ENCODE assay signal across 7 cellular contexts in genomic region chr3:44346590-44346989, GRCh38. TPM values are rescaled to one million over a fixed set of nuclear protein-coding genes. Genes with fewer than 3 reads are reported as not detected.
DNase-seq lines count a peak whose midpoint lies in the region; ATAC-seq, FAIRE-seq and TF ChIP-seq lines count a peak whose summit lies in the region.
"Not testable (repeated sequence)": the region's sequence is repeated elsewhere in the genome, so short reads cannot be mapped to it uniquely, and the experiment has no call there.

No MANE protein-coding gene starts in this region.

- not testable (repeated sequence) for H3K9me3 ChIP-seq in adrenal gland (replicated peaks in 1 of 3); HepG2 (ENCODE audit: low read length); lower lobe of right lung; neutrophil; spleen; upper lobe of left lung

- not testable (repeated sequence) for H3K27me3 ChIP-seq in adrenal gland; HepG2 (ENCODE audit: control insufficient read depth in 1 of 2, insufficient read depth in 2 of 2, low read length in 2 of 2); lower lobe of right lung (ENCODE audit: low read depth); neutrophil; spleen (replicated peaks in 1 of 7); upper lobe of left lung

- POLR2A ChIA-PET in HepG2 (lab: Yijun Ruan, JAX) = interaction anchor here (0.9 to 1.4 kb wide), 3 partner anchors 8 to 17 kb away, joined by 3 to 5 read pairs (median 5); partner anchors contain the start of gene TCAIM

- CTCF ChIA-PET in HepG2 (lab: Yijun Ruan, JAX; ENCODE audit: low intra/inter-chr PET ratio, low total read pairs) = not testable (repeated sequence)

- H4K20me1 ChIP-seq in HepG2 (ENCODE audit: insufficient read depth, low read length) = not testable (repeated sequence)

- in situ Hi-C loops in HepG2 (cut with HindIII; ENCODE audit: extremely low pct_ligation_motif_present, low pct_unique_long_range_greater_than_20kb) = not testable (repeated sequence)

- H3K27ac ChIP-seq in adrenal gland = peak overlapping the region in 2 of 5 donors; percentile 19 to 81
- not testable (repeated sequence) for H3K27ac ChIP-seq in HepG2 (ENCODE audit: extremely low read length, insufficient read depth, low read length)
- H3K27ac ChIP-seq in lower lobe of right lung = peak overlapping the region; percentile 39
- peak overlapping the region; percentile 52 for H3K27ac ChIP-seq in neutrophil
- H3K27ac ChIP-seq in spleen = peak overlapping the region in 7 of 8 donors; percentile 39 to 75 (median 62)
- H3K27ac ChIP-seq in upper lobe of left lung = peak overlapping the region; percentile 27 to 58 (median 53)

- not testable (repeated sequence) for TF ChIP-seq RAD21 in HepG2 (CRISPR knock-in tag; IDR thresholded peaks at IDR 0.05)

- H2AFZ ChIP-seq in HepG2 (ENCODE audit: low read length) = not testable (repeated sequence)

- 66 to 82% (median 77%) methylated on average over 6 of the region's 6 CpGs for WGBS in adrenal gland, 4 donors
- 50% methylated on average over 6 of the region's 6 CpGs for WGBS in HepG2 (ENCODE audit: low lambda C conversion rate)
- 71 to 83% (median 72%) methylated on average over 6 of the region's 6 CpGs for WGBS in spleen, 5 donors
- 61 to 76% methylated on average over 6 of the region's 6 CpGs for whole genome bisulfite sequencing in upper lobe of left lung, 2 donors

- BruUV-seq in HepG2 (replicated peaks; lab: Mats Ljungman, UMichigan) = not testable (repeated sequence)

- not testable (repeated sequence) for H3K79me2 ChIP-seq in HepG2 (ENCODE audit: insufficient read depth, low read length)

- H3K4me3 ChIP-seq in adrenal gland; HepG2 (replicated peaks in 1 of 3; ENCODE audit: insufficient read depth in 1 of 3, low read depth in 2 of 3, low read length in 3 of 3); lower lobe of right lung; neutrophil (ENCODE audit: low read depth in 1 of 2, low read length in 1 of 2); spleen; upper lobe of left lung: not testable (repeated sequence)

- H3K9ac ChIP-seq in HepG2 (ENCODE audit: insufficient read depth, low read depth, low read length) = not testable (repeated sequence)

- 0 out of 2 replicates have a peak overlapping the region, but pooled peaks have one; percentile 0 for H3K4me2 ChIP-seq in HepG2 (ENCODE audit: low read depth, low read length)

- H3K4me1 ChIP-seq in adrenal gland (replicated peaks in 1 of 2) (peaks cover 5 to 29% of the 10 kb centered on the region in 2 donors), HepG2 (ENCODE audit: insufficient read depth, low read length) (peaks cover 34% of the 10 kb centered on the region), lower lobe of right lung (peaks cover 22% of the 10 kb centered on the region), neutrophil (ENCODE audit: control insufficient read depth in 1 of 2, insufficient read depth in 1 of 2, low read depth in 1 of 2, low read length in 1 of 2) (peaks cover 26 to 29% of the 10 kb centered on the region in 2 experiments), spleen (peaks cover 0 to 31% (median 12%) of the 10 kb centered on the region in 6 donors), upper lobe of left lung (peaks cover 17 to 25% (median 21%) of the 10 kb centered on the region in 4 donors)

- intact Hi-C loops in adrenal gland (cut with DNase I); HepG2 (cut with micrococcal nuclease; ENCODE audit: unreplicated experiment); lower lobe of right lung (cut with DNase I); spleen (cut with DNase I; ENCODE audit: low total_unique reads): not testable (repeated sequence)

- DNase-seq in adrenal gland (peak in 5 of 7 donors; percentile 14 to 61 (median 29)), iris pigment epithelial cell (ENCODE audit: low read depth) (peak; percentile 18), HepG2 (ENCODE audit: low spot score) (peak; percentile 28), lower lobe of right lung (peak; percentile 51), upper lobe of left lung (peak in 1 of 2 donors; percentile 53)
- not testable (repeated sequence) for DNase-seq in spleen

- not testable (repeated sequence) for TF ChIP-seq POLR2A in adrenal gland (IDR thresholded peaks at IDR 0.05); HepG2 (IDR thresholded peaks at IDR 0.05; ENCODE audit: insufficient read depth in 1 of 2, low read depth in 2 of 2, low read length in 2 of 2); spleen (IDR thresholded peaks at IDR 0.05); upper lobe of left lung (IDR thresholded peaks at IDR 0.05)

- TF ChIP-seq CTCF in adrenal gland (IDR thresholded peaks at IDR 0.05); HepG2 (CRISPR knock-in tag; IDR thresholded peaks at IDR 0.05); lower lobe of right lung (IDR thresholded peaks at IDR 0.05); neutrophil (IDR thresholded peaks at IDR 0.05); spleen (IDR thresholded peaks at IDR 0.05 in 8 of 11, conservative IDR thresholded peaks at IDR 0.05 in 3 of 11); upper lobe of left lung (IDR thresholded peaks at IDR 0.05): not testable (repeated sequence)

- not testable (repeated sequence) for TF ChIP-seq EP300 in HepG2 (IDR thresholded peaks at IDR 0.05; ENCODE audit: low read depth in 2 of 2, low read length in 2 of 2); HepG2 (CRISPR knock-in tag; IDR thresholded peaks at IDR 0.05; ENCODE audit: borderline replicate concordance); upper lobe of left lung (IDR thresholded peaks at IDR 0.05)

- H3K36me3 ChIP-seq in adrenal gland (replicated peaks in 1 of 2); HepG2 (replicated peaks in 1 of 2; ENCODE audit: control insufficient read depth in 1 of 2, insufficient read depth in 2 of 2, low read length in 2 of 2); lower lobe of right lung; neutrophil; spleen; upper lobe of left lung: not testable (repeated sequence)

- not testable (repeated sequence) for FAIRE-seq in HepG2 (lab: Jason Lieb, UNC)

- ATAC-seq in HepG2; lower lobe of right lung; upper lobe of left lung (ENCODE audit: low FRiP score in 2 of 2): not testable (repeated sequence)

TF ChIP-seq in HepG2, 621 proteins besides CTCF, POLR2A, EP300 and RAD21:
- 0 out of 2 replicates have a peak, but pooled peaks have one; percentile 38 for TF ChIP-seq ZNF12 (CRISPR knock-in tag; IDR thresholded peaks at IDR 0.05)
- 0 out of 2 replicates have a peak, but pooled peaks have one; percentile 18 for TF ChIP-seq SAP130 (CRISPR knock-in tag; IDR thresholded peaks at IDR 0.05; ENCODE audit: low read depth)
- TF ChIP-seq CEBPB (IDR thresholded peaks at IDR 0.05; ENCODE audit: borderline replicate concordance, low read depth, low read length) = peak; percentile 11; the same call in 1 of the 2 replicates
- 0 out of 2 replicates have a peak, but pooled peaks have one; percentile 33 for TF ChIP-seq HOXA3 (CRISPR knock-in tag; IDR thresholded peaks at IDR 0.05)
- TF ChIP-seq RARA (CRISPR knock-in tag; IDR thresholded peaks at IDR 0.05) = 0 out of 2 replicates have a peak, but pooled peaks have one; percentile 17
TF ChIP-seq in HepG2: peak in this region for 5; not testable (repeated sequence) for 616.

RNA-seq across cellular contexts. Expression of gene TCAIM, which starts 8.0 kb away (rescaled TPM):
- total RNA-seq in adrenal gland = 10 to 100 TPM; 22.3 to 51.9 (median 34.6) TPM
- polyA plus RNA-seq in adrenal gland = 10 to 100 TPM; 11.8 to 31.5 (median 14.3) TPM
- total RNA-seq in HepG2 (2016; rRNA removed; fragmentation: Illumina TruSeq; extraction: Trizol) = 16.9 and 21.1 TPM in 2 replicates
- total RNA-seq in HepG2 (2016; cell fraction: cytosol; rRNA removed; fragmentation: Illumina TruSeq; extraction: Trizol; ENCODE audit: low read depth) = 6.7 and 7.8 TPM in 2 replicates
- 17.8 and 21.2 TPM in 2 replicates for total RNA-seq in HepG2 (2016; cell fraction: insoluble cytoplasmic fraction; rRNA removed; fragmentation: Illumina TruSeq; extraction: Trizol)
- 20.0 and 22.2 TPM in 2 replicates for total RNA-seq in HepG2 (2016; cell fraction: membrane; rRNA removed; fragmentation: Illumina TruSeq; extraction: Trizol)
- total RNA-seq in HepG2 (2016; cell fraction: nucleus; rRNA removed; fragmentation: Illumina TruSeq; extraction: Trizol) = 15.7 and 17.9 TPM in 2 replicates
- polyA plus RNA-seq in HepG2 (2011; rRNA removed) = 19.0 and 22.6 TPM in 2 replicates
- 11.0 and 16.5 TPM in 2 replicates for polyA plus RNA-seq in HepG2 (2011; cell fraction: cytosol; rRNA removed)
- 6.5 and 9.8 TPM in 2 replicates for polyA plus RNA-seq in HepG2 (2011; cell fraction: nucleus; rRNA removed)
- 15.7 and 18.9 TPM in 2 replicates for polyA plus RNA-seq in HepG2 (2012)
- 4.5 and 5.9 TPM in 2 replicates for polyA plus RNA-seq in HepG2 (2016; cell fraction: cytosol; fragmentation: Illumina TruSeq; extraction: Trizol; ENCODE audit: low read depth)
- polyA plus RNA-seq in HepG2 (2016; cell fraction: insoluble cytoplasmic fraction; fragmentation: Illumina TruSeq; extraction: Trizol; ENCODE audit: low read depth) = 22.1 and 23.4 TPM in 2 replicates
- polyA plus RNA-seq in HepG2 (2016; cell fraction: membrane; fragmentation: Illumina TruSeq; extraction: Trizol; ENCODE audit: low read depth) = 15.2 and 16.2 TPM in 2 replicates
- 16.2 and 16.8 TPM in 2 replicates for polyA plus RNA-seq in HepG2 (2016; cell fraction: nucleus; fragmentation: Illumina TruSeq; extraction: Trizol; ENCODE audit: insufficient read depth, low read depth)
- 14.6 and 18.4 TPM in 2 replicates for polyA minus RNA-seq in HepG2 (2011; rRNA and poly(A)+ RNA removed; ENCODE audit: low replicate concordance)
- polyA minus RNA-seq in HepG2 (2011; cell fraction: cytosol; rRNA and poly(A)+ RNA removed) = 13.4 and 14.5 TPM in 2 replicates
- polyA minus RNA-seq in HepG2 (2011; cell fraction: nucleus; rRNA and poly(A)+ RNA removed) = 38.5 and 44.3 TPM in 2 replicates
- 33.5 TPM for total RNA-seq in lower lobe of right lung
- total RNA-seq in spleen = 10 to 100 TPM; 17.0 to 31.7 (median 28.3) TPM
- 10 to 100 TPM in 2 of 3 donors, 1 to 10 TPM in 1; 7.2 to 11.4 (median 10.1) TPM for polyA plus RNA-seq in spleen
- 10 to 100 TPM; 10.5 to 33.5 (median 19.6) TPM for total RNA-seq in upper lobe of left lung
